In genomic region chr19:2434721-2435265, GRCh38 we compare ENCODE assay signal across 33 cellular contexts.
"Had no signal": no experiment of that assay in that cellular context is flagged by ENCODE, and none has a peak within 500 bp of the region (broad histone marks: within the 10 kb centered on the region; RNA-seq: fewer than 3 reads in every experiment).

No MANE protein-coding gene starts in this region.

- H3K9me3 Mint-ChIP-seq: activated B cell treated with CpG ODN at 0.5 μM for 24 hours; activated CD4-positive, alpha-beta memory T cell treated with anti-CD3 and anti-CD28 coated beads, Interleukin-2, amount 10 ng/mL, durations not matched to agents 7 days and 5 days; activated CD4-positive, alpha-beta T cell treated with anti-CD3 and anti-CD28 coated beads, Interleukin-2, amount 10 ng/mL, durations not matched to agents 7 days and 5 days; activated naive CD4-positive, alpha-beta T cell treated with anti-CD3 and anti-CD28 coated beads, Interleukin-2, amount 10 ng/mL, durations not matched to agents 7 days and 5 days; activated naive CD4-positive, alpha-beta T cell treated with anti-CD3 and anti-CD28 coated beads, Interleukin-2, amount 50 U/mL, for 72 hours; activated naive CD8-positive, alpha-beta T cell treated with anti-CD3 and anti-CD28 coated beads, Interleukin-2, amount 10 ng/mL, durations not matched to agents 7 days and 5 days; activated T-cell treated with anti-CD3 and anti-CD28 coated beads, Interleukin-2, amount 50 U/mL, for 24 hours; activated T-cell treated with anti-CD3 and anti-CD28 coated beads, Interleukin-2, amount 50 U/mL, for 72 hours; brain; central memory CD8-positive, alpha-beta T cell; effector memory CD8-positive, alpha-beta T cell; T-helper 2 cell treated with Interferon-gamma antibody and Interleukin-4, amounts not matched to agents 5 μg/mL and 100 μg/mL, for 36 hours had no signal

- H3K36me3 ChIP-seq: breast epithelium had no signal

- H3K4me1 Mint-ChIP-seq: activated B cell treated with CpG ODN at 0.5 μM for 24 hours; activated CD4-positive, alpha-beta memory T cell treated with anti-CD3 and anti-CD28 coated beads, Interleukin-2, amount 10 ng/mL, durations not matched to agents 7 days and 5 days; activated CD4-positive, alpha-beta T cell treated with anti-CD3 and anti-CD28 coated beads, Interleukin-2, amount 10 ng/mL, durations not matched to agents 7 days and 5 days; activated naive CD4-positive, alpha-beta T cell treated with anti-CD3 and anti-CD28 coated beads, Interleukin-2, amount 10 ng/mL, durations not matched to agents 7 days and 5 days; activated naive CD8-positive, alpha-beta T cell treated with anti-CD3 and anti-CD28 coated beads, Interleukin-2, amount 10 ng/mL, durations not matched to agents 7 days and 5 days; brain; central memory CD8-positive, alpha-beta T cell; T-helper 17 cell had no signal

- H3K27me3 ChIP-seq: ascending aorta, breast epithelium, cardiac muscle cell, esophagus muscularis mucosa, foreskin keratinocyte, gastrocnemius medialis had no signal

- H3K4me3 Mint-ChIP-seq: activated B cell treated with CpG ODN at 0.5 μM for 24 hours; activated CD4-positive, alpha-beta memory T cell treated with anti-CD3 and anti-CD28 coated beads, Interleukin-2, amount 10 ng/mL, durations not matched to agents 7 days and 5 days; activated CD4-positive, alpha-beta T cell treated with anti-CD3 and anti-CD28 coated beads, Interleukin-2, amount 10 ng/mL, durations not matched to agents 7 days and 5 days; activated naive CD4-positive, alpha-beta T cell treated with anti-CD3 and anti-CD28 coated beads, Interleukin-2, amount 10 ng/mL, durations not matched to agents 7 days and 5 days; activated naive CD8-positive, alpha-beta T cell treated with anti-CD3 and anti-CD28 coated beads, Interleukin-2, amount 10 ng/mL, durations not matched to agents 7 days and 5 days; activated T-cell treated with anti-CD3 and anti-CD28 coated beads, Interleukin-2, amount 50 U/mL, for 24 hours; activated T-cell treated with anti-CD3 and anti-CD28 coated beads, Interleukin-2, amount 50 U/mL, for 72 hours; brain; central memory CD8-positive, alpha-beta T cell; effector memory CD8-positive, alpha-beta T cell; T-helper 17 cell; T-helper 2 cell treated with Interferon-gamma antibody and Interleukin-4, amounts not matched to agents 5 μg/mL and 100 μg/mL, for 36 hours had no signal

- H3K27ac ChIP-seq: ascending aorta, breast epithelium, cardiac muscle cell, esophagus muscularis mucosa, foreskin keratinocyte, gastrocnemius medialis, WERI-Rb-1 had no signal

- H3K9me3 ChIP-seq: ascending aorta, breast epithelium, esophagus muscularis mucosa, gastrocnemius medialis had no signal

- H3K4me1 ChIP-seq: ascending aorta, breast epithelium, esophagus muscularis mucosa, foreskin keratinocyte, gastrocnemius medialis had no signal

- H3K27ac Mint-ChIP-seq: activated B cell treated with CpG ODN at 0.5 μM for 24 hours; activated CD4-positive, alpha-beta memory T cell treated with anti-CD3 and anti-CD28 coated beads, Interleukin-2, amount 10 ng/mL, durations not matched to agents 7 days and 5 days; activated naive CD4-positive, alpha-beta T cell treated with anti-CD3 and anti-CD28 coated beads, Interleukin-2, amount 10 ng/mL, durations not matched to agents 7 days and 5 days; activated naive CD8-positive, alpha-beta T cell treated with anti-CD3 and anti-CD28 coated beads, Interleukin-2, amount 10 ng/mL, durations not matched to agents 7 days and 5 days; activated T-cell treated with anti-CD3 and anti-CD28 coated beads, Interleukin-2, amount 50 U/mL, for 72 hours; T-helper 17 cell; T-helper 2 cell treated with Interferon-gamma antibody and Interleukin-4, amounts not matched to agents 5 μg/mL and 100 μg/mL, for 36 hours had no signal

- ATAC-seq: activated CD4-positive, CD25-positive, alpha-beta regulatory T cell treated with anti-CD3 and anti-CD28 coated beads, Interleukin-2, amount 50 U/mL, for 24 hours; activated naive CD4-positive, alpha-beta T cell treated with anti-CD3 and anti-CD28 coated beads, Interleukin-2, amount 50 U/mL, for 72 hours; activated T-cell treated with anti-CD3 and anti-CD28 coated beads, Interleukin-2, amount 50 U/mL, for 72 hours; effector memory CD8-positive, alpha-beta T cell; foreskin keratinocyte; gastrocnemius medialis; T-helper 17 cell had no signal

- H3K36me3 Mint-ChIP-seq: activated naive CD4-positive, alpha-beta T cell treated with anti-CD3 and anti-CD28 coated beads, Interleukin-2, amount 50 U/mL, for 72 hours had no signal

- DNase-seq: activated B cell treated with CpG ODN at 0.5 μM for 24 hours; activated CD4-positive, alpha-beta memory T cell treated with anti-CD3 and anti-CD28 coated beads, Interleukin-2, amount 10 ng/mL, durations not matched to agents 7 days and 5 days; activated CD4-positive, alpha-beta T cell treated with anti-CD3 and anti-CD28 coated beads, Interleukin-2, amount 10 ng/mL, durations not matched to agents 7 days and 5 days; activated CD4-positive, alpha-beta T cell treated with anti-CD3 and anti-CD28 coated beads, Interleukin-2, amount 50 U/mL, for 4 hours; activated CD8-positive, alpha-beta memory T cell treated with anti-CD3 and anti-CD28 coated beads, Interleukin-2, amount 50 U/mL, for 48 hours; activated gamma-delta T cell; activated naive CD4-positive, alpha-beta T cell; activated naive CD4-positive, alpha-beta T cell treated with anti-CD3 and anti-CD28 coated beads, Interleukin-2, amount 10 ng/mL, durations not matched to agents 7 days and 5 days; activated naive CD8-positive, alpha-beta T cell treated with anti-CD3 and anti-CD28 coated beads, Interleukin-2, amount 10 ng/mL, durations not matched to agents 7 days and 5 days; activated T-cell treated with anti-CD3 and anti-CD28 coated beads for 4 hours; activated T-cell treated with anti-CD3 and anti-CD28 coated beads, Interleukin-2, amount 50 U/mL, for 24 hours; activated T-cell treated with anti-CD3 and anti-CD28 coated beads, Interleukin-2, amount 50 U/mL, for 72 hours; cortex of kidney; dermis blood vessel endothelial cell; effector CD4-positive, alpha-beta T cell; effector memory CD8-positive, alpha-beta T cell; erythroblast; foreskin keratinocyte; gastrocnemius medialis; glutamatergic neuron; T-helper 1 cell; T-helper 17 cell; T1000; WERI-Rb-1 had no signal

- H3K4me3 ChIP-seq: ascending aorta, breast epithelium, cardiac muscle cell, esophagus muscularis mucosa, gastrocnemius medialis had no signal

- H3K27me3 Mint-ChIP-seq: activated B cell treated with CpG ODN at 0.5 μM for 24 hours; activated CD4-positive, alpha-beta memory T cell treated with anti-CD3 and anti-CD28 coated beads, Interleukin-2, amount 10 ng/mL, durations not matched to agents 7 days and 5 days; activated CD4-positive, alpha-beta T cell treated with anti-CD3 and anti-CD28 coated beads, Interleukin-2, amount 10 ng/mL, durations not matched to agents 7 days and 5 days; activated naive CD4-positive, alpha-beta T cell treated with anti-CD3 and anti-CD28 coated beads, Interleukin-2, amount 10 ng/mL, durations not matched to agents 7 days and 5 days; activated naive CD8-positive, alpha-beta T cell treated with anti-CD3 and anti-CD28 coated beads, Interleukin-2, amount 10 ng/mL, durations not matched to agents 7 days and 5 days; activated T-cell treated with anti-CD3 and anti-CD28 coated beads, Interleukin-2, amount 50 U/mL, for 24 hours; brain; central memory CD8-positive, alpha-beta T cell; effector memory CD8-positive, alpha-beta T cell; T-helper 17 cell had no signal
